Comparison of ENCODE assay signal across 20 cellular contexts in genomic region chr17:55267777-55268648, GRCh38. TPM values are rescaled to one million over a fixed set of nuclear protein-coding genes. Genes with fewer than 3 reads are reported as not detected.
DNase-seq lines count a peak whose midpoint lies in the region; ATAC-seq, FAIRE-seq and TF ChIP-seq lines count a peak whose summit lies in the region.
"Had no signal": no experiment of that assay in that cellular context is flagged by ENCODE, and none has a peak within 500 bp of the region (broad histone marks: within the 10 kb centered on the region; RNA-seq: fewer than 3 reads in every experiment).

No MANE protein-coding gene starts in this region.

- no peak for TF ChIP-seq CTCF in gastroesophageal sphincter (IDR thresholded peaks at IDR 0.05)
- TF ChIP-seq CTCF in psoas muscle (IDR thresholded peaks at IDR 0.05) = no peak
- TF ChIP-seq CTCF in upper lobe of left lung (IDR thresholded peaks at IDR 0.05) = no peak

- no peaks in the 10 kb centered on the region for H3K9me3 ChIP-seq in gastroesophageal sphincter
- no peaks in the 10 kb centered on the region for H3K9me3 ChIP-seq in psoas muscle
- H3K9me3 ChIP-seq in upper lobe of left lung = no peaks in the 10 kb centered on the region
- H3K9me3 ChIP-seq: SK-N-SH had no signal

- TF ChIP-seq POLR2A in gastroesophageal sphincter (IDR thresholded peaks at IDR 0.05) = no peak
- TF ChIP-seq POLR2A in upper lobe of left lung (IDR thresholded peaks at IDR 0.05) = no peak

- DNase-seq in psoas muscle (no peak), upper lobe of left lung (peak in 1 of 2 donors; percentile 28), frontal cortex (ENCODE audit: low spot score in 2 of 2) (no peak), T-helper 1 cell (no peak), NCI-H2171 (lab: John Stamatoyannopoulos, UW) (no peak)
- DNase-seq: activated CD4-positive, CD25-positive, alpha-beta regulatory T cell treated with anti-CD3 and anti-CD28 coated beads, Interleukin-2, amount 50 U/mL, for 72 hours; activated CD8-positive, alpha-beta memory T cell treated with anti-CD3 and anti-CD28 coated beads, Interleukin-2, amount 10 ng/mL, durations not matched to agents 7 days and 5 days; activated naive CD8-positive, alpha-beta T cell treated with anti-CD3 and anti-CD28 coated beads, Interleukin-2, amount 10 ng/mL, durations not matched to agents 7 days and 5 days; COR-L47; GM23248; KBM-7; NCI-H187 treated with DMSO at 0.1 percent for 48 hours; NCI-H446; NK-92 treated with Interleukin-12 subunit alpha and Interleukin-12 subunit beta, amount 100 ng/mL, for 24 hours; SK-N-SH; T1000 had no signal

- H3K36me3 ChIP-seq in gastroesophageal sphincter = peaks cover 0 to 8% of the 10 kb centered on the region in 2 donors
- H3K36me3 ChIP-seq in psoas muscle (ENCODE audit: insufficient read depth in 1 of 2, low read depth in 1 of 2) = no peaks in the 10 kb centered on the region
- H3K36me3 ChIP-seq in upper lobe of left lung = no peaks in the 10 kb centered on the region

- intact Hi-C loops in psoas muscle (cut with DNase I) = no loop called here

- no peaks in the 10 kb centered on the region for H3K27me3 ChIP-seq in gastroesophageal sphincter
- no peaks in the 10 kb centered on the region for H3K27me3 ChIP-seq in psoas muscle (ENCODE audit: insufficient read depth in 3 of 3, low read length in 2 of 3)
- peaks cover 0 to 21% (median 9%) of the 10 kb centered on the region in 4 donors for H3K27me3 ChIP-seq in upper lobe of left lung

- FAIRE-seq in frontal cortex (lab: Jason Lieb, UNC) = no peak
- FAIRE-seq: bronchial epithelial cell had no signal

- TF ChIP-seq EP300 in gastroesophageal sphincter (IDR thresholded peaks at IDR 0.05) (no peak), upper lobe of left lung (IDR thresholded peaks at IDR 0.05) (no peak)

- H3K27ac ChIP-seq in angular gyrus (ENCODE audit: low read depth, low read length) (peak overlapping the region; percentile 46), gastroesophageal sphincter (peak overlapping the region; percentile 95 to 97 (median 96)), psoas muscle (peak overlapping the region; percentile 25), upper lobe of left lung (peak overlapping the region; percentile 51 to 78 (median 56))
- H3K27ac ChIP-seq: GM23248 had no signal

- WGBS in gastroesophageal sphincter (ENCODE audit: low coverage in 1 of 2), 2 donors = 21 to 50% methylated on average over 5 to 11 of the region's 11 CpGs
- WGBS in psoas muscle, 3 donors = 85 to 87% (median 87%) methylated on average over 11 of the region's 11 CpGs
- WGBS in upper lobe of left lung, 2 donors = 76 to 79% methylated on average over 11 of the region's 11 CpGs

- no peak for ATAC-seq in gastroesophageal sphincter
- ATAC-seq in psoas muscle = no peak
- no peak for ATAC-seq in upper lobe of left lung (ENCODE audit: low FRiP score in 2 of 2)
- ATAC-seq: activated CD8-positive, alpha-beta memory T cell treated with anti-CD3 and anti-CD28 coated beads, Interleukin-2, amount 10 ng/mL, durations not matched to agents 7 days and 5 days; esophagus mucosa had no signal

- H3K4me1 ChIP-seq in gastroesophageal sphincter = peaks cover 3 to 64% (median 9%) of the 10 kb centered on the region in 3 donors
- peaks cover 11% of the 10 kb centered on the region for H3K4me1 ChIP-seq in psoas muscle
- H3K4me1 ChIP-seq in upper lobe of left lung = peaks cover 18 to 32% (median 28%) of the 10 kb centered on the region in 4 donors

- H3K4me3 ChIP-seq in gastroesophageal sphincter (peak overlapping the region; percentile 78 to 90), psoas muscle (peak overlapping the region; percentile 15), upper lobe of left lung (peak overlapping the region in 3 of 4 donors; percentile 3 to 59 (median 56))
- H3K4me3 ChIP-seq: GM23248 had no signal

RNA-seq across cellular contexts. Expression of gene HLF, which starts 3.3 kb away (rescaled TPM):
- total RNA-seq in gastroesophageal sphincter = 100 to 1,000 TPM in 3 of 4 donors, 10 to 100 TPM in 1; 59.4 to 186 (median 126) TPM
- 1 to 10 TPM; 3.7 to 5.0 (median 4.4) TPM for total RNA-seq in psoas muscle
- polyA plus RNA-seq in psoas muscle = 1 to 10 TPM in 2 of 3 donors, under 1 TPM in 1; 0.59 to 3.0 (median 1.6) TPM
- total RNA-seq in upper lobe of left lung = 10 to 100 TPM; 19.9 to 45.1 (median 26.1) TPM
- 8.6 TPM for total RNA-seq in frontal cortex
- total RNA-seq: GM23248 had no signal

Comparison
In these comparisons a context has a peak if more than half of its experiments do, and no peak if none do; other contexts are left out.
1. H3K27ac ChIP-seq: peak in every context shown above with its lines; median percentile 96 in gastroesophageal sphincter; 56 in upper lobe of left lung; 46 in angular gyrus; 25 in psoas muscle.
2. H3K4me3 ChIP-seq: peak in every context shown above with its lines; median percentile 84 in gastroesophageal sphincter; 56 in upper lobe of left lung; 15 in psoas muscle.